ENCODE assay signal across 24 cellular contexts in genomic region chr12:33536431-33536830, GRCh38.
A peak's percentile ranks its signal among the peaks of the same experiment; 100 is the strongest.
DNase-seq lines count a peak whose midpoint lies in the region; ATAC-seq, FAIRE-seq and TF ChIP-seq lines count a peak whose summit lies in the region.
"Had no signal": no experiment of that assay in that cellular context is flagged by ENCODE, and none has a peak within 500 bp of the region (broad histone marks: within the 10 kb centered on the region; RNA-seq: fewer than 3 reads in every experiment).

No MANE protein-coding gene starts in this region.

- H3K4me3 Mint-ChIP-seq in glutamatergic neuron (ENCODE audit: unreplicated experiment): no peak overlapping the region
- H3K4me3 Mint-ChIP-seq in CD8-positive, alpha-beta T cell: no peak overlapping the region
- H3K4me3 Mint-ChIP-seq: CD14-positive monocyte; CD4-positive, alpha-beta T cell had no signal

- no peak for TF ChIP-seq POLR2A in H1 (IDR thresholded peaks at IDR 0.05; ENCODE audit: control extremely low read depth in 1 of 2, low read depth in 2 of 2, low read length in 2 of 2)

- H3K79me2 ChIP-seq in H1 (ENCODE audit: control insufficient read depth in 1 of 2, insufficient read depth in 2 of 2, low read length in 2 of 2): no peaks in the 10 kb centered on the region

- no peak for ATAC-seq in HG03108 (IDR thresholded peaks at IDR 0.05; ENCODE audit: unreplicated experiment)
- no peak for ATAC-seq in CD8-positive, alpha-beta T cell
- ATAC-seq: GM12878, HCT116 had no signal

- H3K27me3 ChIP-seq in H1 (replicated peaks in 1 of 4; ENCODE audit: control insufficient read depth in 3 of 4, extremely low read depth in 1 of 4, insufficient read depth in 3 of 4, low read length in 3 of 4): no peaks in the 10 kb centered on the region
- H3K27me3 ChIP-seq in CD8-positive, alpha-beta T cell (ENCODE audit: insufficient read depth, low read length): no peaks in the 10 kb centered on the region
- H3K27me3 ChIP-seq: BE2C; BLaER1 treated with 17β-estradiol and CSF1 and Interleukin-3, amounts not matched to agents 10 nM and 100 nM had no signal

- no peak overlapping the region for H4K8ac ChIP-seq in H1 (ENCODE audit: extremely low read depth, insufficient read depth, low read length)

- no peak overlapping the region for H2BK12ac ChIP-seq in H1 (ENCODE audit: low read depth, low read length)

- no peak overlapping the region for H2BK20ac ChIP-seq in H1 (ENCODE audit: low read length)

- no peak for TF ChIP-seq CTCF in H1 (IDR thresholded peaks at IDR 0.05; ENCODE audit: control extremely low read depth in 1 of 3, insufficient read depth in 1 of 3, low read depth in 1 of 3, low read length in 3 of 3)
- no peak for TF ChIP-seq CTCF in glutamatergic neuron (IDR thresholded peaks at IDR 0.05; ENCODE audit: partially characterized antibody, unreplicated experiment)
- TF ChIP-seq CTCF in CD8-positive, alpha-beta T cell (IDR thresholded peaks at IDR 0.05): no peak

- H3K4me2 ChIP-seq in H1 (ENCODE audit: insufficient read depth in 1 of 2, low read depth in 2 of 2, low read length in 2 of 2): no peak overlapping the region
- H3K4me2 ChIP-seq: BLaER1 treated with 17β-estradiol and CSF1 and Interleukin-3, amounts not matched to agents 10 nM and 100 nM had no signal

- H3K4ac ChIP-seq in H1 (replicated peaks; ENCODE audit: insufficient read length, low read depth, low read length): no peak overlapping the region

- H2BK120ac ChIP-seq in H1 (replicated peaks; ENCODE audit: low read depth, low read length): no peak overlapping the region

- H3K36me3 Mint-ChIP-seq in glutamatergic neuron (ENCODE audit: unreplicated experiment): no peaks in the 10 kb centered on the region
- no peaks in the 10 kb centered on the region for H3K36me3 Mint-ChIP-seq in CD8-positive, alpha-beta T cell
- H3K36me3 Mint-ChIP-seq: CD14-positive monocyte had no signal

- H3K18ac ChIP-seq in H1 (ENCODE audit: extremely low read depth, low read length): no peak overlapping the region

- no peak overlapping the region for H3K56ac ChIP-seq in H1 (replicated peaks; ENCODE audit: insufficient read length, low read depth, low read length)

- intact Hi-C loops in CD8-positive, alpha-beta T cell (cut with DNase I, micrococcal nuclease): no loop called here

- no peaks in the 10 kb centered on the region for H3K23me2 ChIP-seq in H1 (ENCODE audit: low read depth, low read length)

- no peak overlapping the region for H4K5ac ChIP-seq in H1 (ENCODE audit: insufficient read length, low read depth, low read length)

- H2BK15ac ChIP-seq in H1 (ENCODE audit: low read length): no peak overlapping the region

- in situ Hi-C loops in ACHN (cut with HindIII; ENCODE audit: low pct_ligation_motif_present, low pct_unique_long_range_greater_than_20kb, low sequenced_read_pairs): no loop called here

- H3K4me1 Mint-ChIP-seq in glutamatergic neuron (ENCODE audit: low read depth, unreplicated experiment): no peaks in the 10 kb centered on the region
- H3K4me1 Mint-ChIP-seq in CD8-positive, alpha-beta T cell (ENCODE audit: low read depth): no peaks in the 10 kb centered on the region
- H3K4me1 Mint-ChIP-seq: CD14-positive monocyte had no signal

- WGBS in H1 (ENCODE audit: extremely low coverage in 1 of 2, insufficient coverage in 1 of 2, insufficient read length in 1 of 2, insufficient replicate concordance in 2 of 2, low coverage in 1 of 2, low lambda C conversion rate in 2 of 2, missing lambda C conversion rate in 1 of 2), 2 experiments: 80% methylated on average over 1 of the region's 1 CpG; no CpG with 5 or more reads in 1 of the 2 experiments

- no peak for TF ChIP-seq EP300 in H1 (IDR thresholded peaks at IDR 0.05; ENCODE audit: borderline replicate concordance in 1 of 2, low read depth in 2 of 2, low read length in 2 of 2)

- no peak overlapping the region for H3K14ac ChIP-seq in H1 (ENCODE audit: insufficient read length)

- no peak overlapping the region for H3K23ac ChIP-seq in H1 (ENCODE audit: insufficient read length)

- H3K79me1 ChIP-seq in H1 (ENCODE audit: low read depth, low read length): no peaks in the 10 kb centered on the region

- CTCF ChIA-PET in H1 (lab: Charles Lee; ENCODE audit: partially characterized antibody): interaction anchor here (1.0 to 1.1 kb wide), 2 partner anchors 22 to 31 kb away, joined by 3 to 4 read pairs; no protein-coding TSS in a partner anchor
- CTCF ChIA-PET in CD8-positive, alpha-beta T cell (lab: Charles Lee): no interaction called here

- H3K27me3 Mint-ChIP-seq in glutamatergic neuron (ENCODE audit: unreplicated experiment): no peaks in the 10 kb centered on the region
- no peaks in the 10 kb centered on the region for H3K27me3 Mint-ChIP-seq in CD8-positive, alpha-beta T cell (ENCODE audit: low read depth)
- H3K27me3 Mint-ChIP-seq: CD4-positive, alpha-beta T cell had no signal

- H3K36me3 ChIP-seq in H1 (ENCODE audit: control insufficient read depth in 2 of 4, insufficient read depth in 4 of 4, low read length in 3 of 4): no peaks in the 10 kb centered on the region
- H3K36me3 ChIP-seq in CD8-positive, alpha-beta T cell (ENCODE audit: insufficient read depth, low read length): no peaks in the 10 kb centered on the region
- H3K36me3 ChIP-seq: BE2C; BLaER1 treated with 17β-estradiol and CSF1 and Interleukin-3, amounts not matched to agents 10 nM and 100 nM had no signal

- no peaks in the 10 kb centered on the region for H3K4me1 ChIP-seq in H1 (replicated peaks in 1 of 4; ENCODE audit: control insufficient read depth in 3 of 4, insufficient read depth in 4 of 4, low read length in 3 of 4)
- H3K4me1 ChIP-seq in CD8-positive, alpha-beta T cell (ENCODE audit: insufficient read depth, low read length): no peaks in the 10 kb centered on the region
- H3K4me1 ChIP-seq: BE2C had no signal

- no peak for FAIRE-seq in H1 (lab: Jason Lieb, UNC)
- FAIRE-seq: A204.1, GM12878, GM19239 had no signal

- POLR2A ChIA-PET in H1 (lab: Charles Lee; ENCODE audit: partially characterized antibody): no interaction called here
- POLR2A ChIA-PET in CD8-positive, alpha-beta T cell (lab: Charles Lee): no interaction called here

- H3K27ac Mint-ChIP-seq in glutamatergic neuron (ENCODE audit: unreplicated experiment): no peak overlapping the region
- no peak overlapping the region for H3K27ac Mint-ChIP-seq in CD8-positive, alpha-beta T cell
- H3K27ac Mint-ChIP-seq: CD14-positive monocyte; CD4-positive, alpha-beta T cell had no signal

- DNase-seq in ACHN (peak; percentile 56), HK-2 (ENCODE audit: unreplicated experiment) (peak; percentile 4), H1 (ENCODE audit: low read depth in 1 of 2, low spot score in 2 of 2) (no peak), kidney tubule cell (ENCODE audit: low spot score) (peak; percentile 54), glutamatergic neuron (no peak), DMS114 treated with DMSO at 0.1 percent for 48 hours (lab: John Stamatoyannopoulos, UW; ENCODE audit: unreplicated experiment) (no peak)
- DNase-seq in CD8-positive, alpha-beta T cell: no peak
- DNase-seq: AML-193; BE2C; CD4-positive, alpha-beta T cell; COR-L47; DMS79; EL; GDM1; GOT3; H7 had no signal

- 0 out of 2 replicates have a peak overlapping the region, but pooled peaks have one; percentile 14 for H2AFZ ChIP-seq in H1 (ENCODE audit: low read length)

- H3K4me3 ChIP-seq in H1 (ENCODE audit: extremely low read depth in 1 of 4, insufficient read depth in 2 of 4, low read depth in 3 of 4, low read length in 4 of 4): no peak overlapping the region
- H3K4me3 ChIP-seq in CD8-positive, alpha-beta T cell (ENCODE audit: low read depth, low read length): no peak overlapping the region
- H3K4me3 ChIP-seq: BLaER1 treated with 17β-estradiol and CSF1 and Interleukin-3, amounts not matched to agents 10 nM and 100 nM; GM12878 had no signal

- no peak overlapping the region for H3K9ac ChIP-seq in H1 (replicated peaks in 1 of 4; ENCODE audit: extremely low read depth in 1 of 4, low read depth in 3 of 4, low read length in 3 of 4)
- H3K9ac ChIP-seq: BLaER1 treated with 17β-estradiol and CSF1 and Interleukin-3, amounts not matched to agents 10 nM and 100 nM had no signal

- H2AK5ac ChIP-seq in H1 (ENCODE audit: low read depth, low read length): no peak overlapping the region

- no peaks in the 10 kb centered on the region for H4K20me1 ChIP-seq in H1 (replicated peaks in 1 of 2; ENCODE audit: control insufficient read depth in 1 of 2, insufficient read depth in 2 of 2, low read length in 2 of 2)
- H4K20me1 ChIP-seq: BLaER1 treated with 17β-estradiol and CSF1 and Interleukin-3, amounts not matched to agents 10 nM and 100 nM had no signal

- no peak overlapping the region for H3K27ac ChIP-seq in H1 (ENCODE audit: low read depth, low read length)
- no peak overlapping the region for H3K27ac ChIP-seq in CD8-positive, alpha-beta T cell (ENCODE audit: low read depth, low read length)
- H3K27ac ChIP-seq: 22Rv1; BLaER1 treated with 17β-estradiol and CSF1 and Interleukin-3, amounts not matched to agents 10 nM and 100 nM had no signal

- no peak overlapping the region for H2BK5ac ChIP-seq in H1 (ENCODE audit: low read depth, low read length)

- no peaks in the 10 kb centered on the region for H3K9me3 ChIP-seq in H1 (ENCODE audit: insufficient read depth in 2 of 2, low read depth in 1 of 2, low read length in 1 of 2)
- H3K9me3 ChIP-seq in CD8-positive, alpha-beta T cell (ENCODE audit: low read length): no peaks in the 10 kb centered on the region
- H3K9me3 ChIP-seq: BE2C had no signal

- H3K9me3 Mint-ChIP-seq in glutamatergic neuron (ENCODE audit: unreplicated experiment): no peaks in the 10 kb centered on the region
- peaks cover 9% of the 10 kb centered on the region for H3K9me3 Mint-ChIP-seq in CD8-positive, alpha-beta T cell

- TF ChIP-seq RAD21 in H1 (IDR thresholded peaks at IDR 0.05 in 1 of 2, conservative IDR thresholded peaks at IDR 0.05 in 1 of 2; ENCODE audit: low read depth in 2 of 2, low read length in 2 of 2): no peak

- H4K91ac ChIP-seq in H1 (replicated peaks; ENCODE audit: insufficient read length, low read length): no peak overlapping the region

TF ChIP-seq in H1, 55 proteins besides CTCF, POLR2A, EP300 and RAD21 (continues in another document):
- TF ChIP-seq EGR1 (IDR thresholded peaks at IDR 0.05; ENCODE audit: borderline replicate concordance, low read depth, low read length) (no peak), MAFK (IDR thresholded peaks at IDR 0.05; ENCODE audit: low read depth, low read length) (no peak), RBBP5 (IDR thresholded peaks at IDR 0.05; ENCODE audit: borderline replicate concordance, low read depth, low read length) (no peak), KDM4A (IDR thresholded peaks at IDR 0.05; ENCODE audit: low read depth, low read length, severe bottlenecking) (no peak), CBX8 (IDR thresholded peaks at IDR 0.05; ENCODE audit: borderline replicate concordance, low read depth, low read length) (no peak), HDAC6 (IDR thresholded peaks at IDR 0.05; ENCODE audit: low read depth, low read length) (no peak), JUN (IDR thresholded peaks at IDR 0.05; ENCODE audit: low read depth, low read length) (no peak), CEBPB (IDR thresholded peaks at IDR 0.05; ENCODE audit: low read depth, low read length) (no peak), PHF8 (conservative IDR thresholded peaks at IDR 0.05; ENCODE audit: low read depth, low read length) (no peak)

Comparison
In these comparisons a context has a peak if more than half of its experiments do, and no peak if none do; other contexts are left out.
1. DNase-seq: peak in ACHN (single experiment), HK-2 (single experiment) and kidney tubule cell (single experiment); none in H1 (0 of 2), glutamatergic neuron (single experiment), CD8-positive, alpha-beta T cell (0 of 7) and DMS114 treated with DMSO at 0.1 percent for 48 hours (single experiment).